Comparison of ENCODE assay signal across 22 cellular contexts in genomic region chr9:98290411-98290810, GRCh38. TPM values are rescaled to one million over a fixed set of nuclear protein-coding genes. Genes with fewer than 3 reads are reported as not detected.
A peak's percentile ranks its signal among the peaks of the same experiment; 100 is the strongest.
DNase-seq lines count a peak whose midpoint lies in the region; TF ChIP-seq lines count a peak whose summit lies in the region.
"Had no signal": no experiment of that assay in that cellular context is flagged by ENCODE, and none has a peak within 500 bp of the region (broad histone marks: within the 10 kb centered on the region; RNA-seq: fewer than 3 reads in every experiment).

No MANE protein-coding gene starts in this region.

- H3K36me3 ChIP-seq in endodermal cell (ENCODE audit: control insufficient read depth, insufficient read depth, low read length) = no peaks in the 10 kb centered on the region
- H3K36me3 ChIP-seq in neural progenitor cell = no peaks in the 10 kb centered on the region
- H3K36me3 ChIP-seq: BLaER1 treated with 17β-estradiol and CSF1 and Interleukin-3, amounts not matched to agents 10 nM and 100 nM had no signal

- DNase-seq in endodermal cell (no peak), glutamatergic neuron (no peak), neural progenitor cell (ENCODE audit: low spot score) (no peak), NCI-H187 treated with DMSO at 0.1 percent for 48 hours (lab: John Stamatoyannopoulos, UW) (no peak), anterior cingulate cortex (lab: John Stamatoyannopoulos, UW) (no peak), DMS153 treated with DMSO at 0.1 percent for 48 hours (lab: John Stamatoyannopoulos, UW; ENCODE audit: unreplicated experiment) (no peak)
- DNase-seq: AML-193; Caco-2; Calu3; CD4-positive, alpha-beta T cell; CD8-positive, alpha-beta T cell; DMS53; DMS79; DND-41; EL; GDM1 had no signal

- H3K9ac ChIP-seq in endodermal cell (ENCODE audit: extremely low read depth, low read length, poor library complexity, severe bottlenecking) (no peak overlapping the region), neural progenitor cell (no peak overlapping the region)
- H3K9ac ChIP-seq: BLaER1 treated with 17β-estradiol and CSF1 and Interleukin-3, amounts not matched to agents 10 nM and 100 nM had no signal

- H3K4me1 Mint-ChIP-seq in endodermal cell (peaks cover 7% of the 10 kb centered on the region), glutamatergic neuron (ENCODE audit: low read depth, unreplicated experiment) (peaks cover 24% of the 10 kb centered on the region), neural progenitor cell (peaks cover 39% of the 10 kb centered on the region)
- H3K4me1 Mint-ChIP-seq: B cell had no signal

- no peak overlapping the region for H3K4me2 ChIP-seq in neural progenitor cell
- H3K4me2 ChIP-seq: A549; BLaER1 treated with 17β-estradiol and CSF1 and Interleukin-3, amounts not matched to agents 10 nM and 100 nM had no signal

- no peaks in the 10 kb centered on the region for H4K20me1 ChIP-seq in neural progenitor cell (ENCODE audit: low read depth)
- H4K20me1 ChIP-seq: BLaER1 treated with 17β-estradiol and CSF1 and Interleukin-3, amounts not matched to agents 10 nM and 100 nM had no signal

- TF ChIP-seq CTCF in endodermal cell (conservative IDR thresholded peaks at IDR 0.05) (no peak), glutamatergic neuron (IDR thresholded peaks at IDR 0.05; ENCODE audit: partially characterized antibody, unreplicated experiment) (no peak), neural progenitor cell (IDR thresholded peaks at IDR 0.05) (no peak)

- H3K36me3 Mint-ChIP-seq in endodermal cell (ENCODE audit: low read depth) (no peaks in the 10 kb centered on the region), glutamatergic neuron (ENCODE audit: unreplicated experiment) (no peaks in the 10 kb centered on the region), neural progenitor cell (no peaks in the 10 kb centered on the region)
- H3K36me3 Mint-ChIP-seq: CD8-positive, alpha-beta T cell had no signal

- H3F3A ChIP-seq in neural progenitor cell (ENCODE audit: low read depth) = no peaks in the 10 kb centered on the region

- H3K9me3 Mint-ChIP-seq in endodermal cell = no peaks in the 10 kb centered on the region
- peaks cover 14% of the 10 kb centered on the region for H3K9me3 Mint-ChIP-seq in glutamatergic neuron (ENCODE audit: unreplicated experiment)
- no peaks in the 10 kb centered on the region for H3K9me3 Mint-ChIP-seq in neural progenitor cell
- H3K9me3 Mint-ChIP-seq: CD4-positive, alpha-beta T cell; CD8-positive, alpha-beta T cell had no signal

- H3K4me1 ChIP-seq in endodermal cell (ENCODE audit: control insufficient read depth, insufficient read depth, low read length) (no peaks in the 10 kb centered on the region), neural progenitor cell (no peaks in the 10 kb centered on the region)
- H3K4me1 ChIP-seq: A549; BLaER1 treated with 17β-estradiol and CSF1 and Interleukin-3, amounts not matched to agents 10 nM and 100 nM had no signal

- H3K79me2 ChIP-seq in neural progenitor cell (ENCODE audit: low read depth) = no peaks in the 10 kb centered on the region

- no peak overlapping the region for H3K4me3 ChIP-seq in endodermal cell (ENCODE audit: low read length)
- no peak overlapping the region for H3K4me3 ChIP-seq in neural progenitor cell
- H3K4me3 ChIP-seq: A549; BLaER1 treated with 17β-estradiol and CSF1 and Interleukin-3, amounts not matched to agents 10 nM and 100 nM; GM12878 had no signal

- H3K27ac Mint-ChIP-seq in endodermal cell = no peak overlapping the region
- peak overlapping the region; percentile 17 for H3K27ac Mint-ChIP-seq in glutamatergic neuron (ENCODE audit: unreplicated experiment)
- H3K27ac Mint-ChIP-seq in neural progenitor cell = peak overlapping the region; percentile 60
- H3K27ac Mint-ChIP-seq: B cell; CD4-positive, alpha-beta T cell; CD8-positive, alpha-beta T cell had no signal

- H2AFZ ChIP-seq in neural progenitor cell (replicated peaks) = no peak overlapping the region

- H3K27ac ChIP-seq in endodermal cell (ENCODE audit: low read depth, low read length) (peak overlapping the region; percentile 95), neural progenitor cell (no peak overlapping the region)
- H3K27ac ChIP-seq: 22Rv1; A549; BLaER1 treated with 17β-estradiol and CSF1 and Interleukin-3, amounts not matched to agents 10 nM and 100 nM; C4-2B had no signal

- WGBS in endodermal cell (ENCODE audit: insufficient coverage in 1 of 2, insufficient read length in 1 of 2), 2 experiments = 90 to 95% methylated on average over 6 to 18 of the region's 18 CpGs

- H3K27me3 Mint-ChIP-seq in endodermal cell (ENCODE audit: insufficient read depth) (no peaks in the 10 kb centered on the region), glutamatergic neuron (ENCODE audit: unreplicated experiment) (peaks cover 3% of the 10 kb centered on the region), neural progenitor cell (ENCODE audit: insufficient read depth, low read depth) (peaks cover 10% of the 10 kb centered on the region)

- no peaks in the 10 kb centered on the region for H3K9me3 ChIP-seq in endodermal cell (ENCODE audit: control insufficient read depth, low read length)
- no peaks in the 10 kb centered on the region for H3K9me3 ChIP-seq in neural progenitor cell (ENCODE audit: low read depth)
- H3K9me3 ChIP-seq: A549; BLaER1 treated with 17β-estradiol and CSF1 and Interleukin-3, amounts not matched to agents 10 nM and 100 nM; Caco-2 had no signal

- H3K4me3 Mint-ChIP-seq in endodermal cell (no peak overlapping the region), glutamatergic neuron (ENCODE audit: unreplicated experiment) (no peak overlapping the region), neural progenitor cell (no peak overlapping the region)
- H3K4me3 Mint-ChIP-seq: B cell; CD4-positive, alpha-beta T cell; CD8-positive, alpha-beta T cell had no signal

- H3K27me3 ChIP-seq in endodermal cell (ENCODE audit: control insufficient read depth, insufficient read depth, low read length, poor library complexity, severe bottlenecking) (no peaks in the 10 kb centered on the region), neural progenitor cell (no peaks in the 10 kb centered on the region)
- H3K27me3 ChIP-seq: BLaER1 treated with 17β-estradiol and CSF1 and Interleukin-3, amounts not matched to agents 10 nM and 100 nM had no signal

RNA-seq across cellular contexts. Expression of gene TBC1D2, which starts 35.0 kb away (rescaled TPM):
- total RNA-seq in endodermal cell = 10 to 100 TPM in 1 of 2 donors, 1 to 10 TPM in 1; 8.1 to 10.4 TPM
- polyA plus RNA-seq in endodermal cell (2013, experiment 1 of 2) = 2.2 TPM
- polyA plus RNA-seq in endodermal cell (2013, experiment 2 of 2) = 2.4 TPM
- total RNA-seq in glutamatergic neuron (ENCODE audit: unreplicated experiment) = 7.6 TPM
- total RNA-seq in neural progenitor cell (ENCODE audit: low replicate concordance) = 0.41 and 1.3 TPM in 2 replicates
